Comparison of ENCODE assay signal across 1 cellular context in genomic region chr5:110751902-110752762, GRCh38.
TF ChIP-seq lines count a peak whose summit lies in the region.

No MANE protein-coding gene starts in this region.

TF ChIP-seq in GM12878, 131 proteins besides CTCF, POLR2A, EP300 and RAD21 (continued from another document and continues in another):
- TF ChIP-seq REST (IDR thresholded peaks at IDR 0.05; ENCODE audit: low read depth, low read length): no peak
- TF ChIP-seq MXI1 (IDR thresholded peaks at IDR 0.05; ENCODE audit: low read depth, low read length): peak; percentile 87; the same call in 1 of the 2 replicates
- no peak for TF ChIP-seq RB1 (IDR thresholded peaks at IDR 0.05; ENCODE audit: borderline replicate concordance)
- TF ChIP-seq SMAD5 (IDR thresholded peaks at IDR 0.05; ENCODE audit: low read depth): no peak; the same call in 1 of the 2 replicates
- peak; percentile 62 for TF ChIP-seq MLLT1 (IDR thresholded peaks at IDR 0.05)
- TF ChIP-seq ATF3 (IDR thresholded peaks at IDR 0.05; ENCODE audit: borderline replicate concordance, extremely low read depth, low read depth, low read length): no peak
- TF ChIP-seq E4F1 (IDR thresholded peaks at IDR 0.05; ENCODE audit: borderline replicate concordance, partially characterized antibody): no peak
- peak; percentile 84 for TF ChIP-seq PML (IDR thresholded peaks at IDR 0.05; ENCODE audit: low read length)
- TF ChIP-seq LARP7 (IDR thresholded peaks at IDR 0.05): no peak
- TF ChIP-seq CHD2 (IDR thresholded peaks at IDR 0.05; ENCODE audit: borderline replicate concordance, low read depth, low read length): peak; percentile 77; the same call in 1 of the 2 replicates
- TF ChIP-seq MYC (IDR thresholded peaks at IDR 0.05; ENCODE audit: insufficient read depth, insufficient read length, insufficient replicate concordance, low read length, severe bottlenecking): no peak
- TF ChIP-seq IRF5 (IDR thresholded peaks at IDR 0.05; ENCODE audit: borderline replicate concordance): no peak
- peak; percentile 81; the same call in 1 of the 2 replicates for TF ChIP-seq JUND (IDR thresholded peaks at IDR 0.05; ENCODE audit: low read depth, low read length)
- no peak for TF ChIP-seq YY1 (IDR thresholded peaks at IDR 0.05; ENCODE audit: low read depth, low read length)
- TF ChIP-seq SMARCA5 (IDR thresholded peaks at IDR 0.05): no peak
- no peak for TF ChIP-seq ZNF622 (IDR thresholded peaks at IDR 0.05)
- no peak for TF ChIP-seq NFYA (IDR thresholded peaks at IDR 0.05; ENCODE audit: borderline replicate concordance, low read depth, low read length)
- no peak for TF ChIP-seq ZBTB4 (CRISPR knock-in tag; IDR thresholded peaks at IDR 0.05)
- no peak for TF ChIP-seq WRNIP1 (IDR thresholded peaks at IDR 0.05; ENCODE audit: borderline replicate concordance, low read depth, low read length)
- TF ChIP-seq SUZ12 (IDR thresholded peaks at IDR 0.05; ENCODE audit: unreplicated experiment): no peak
- TF ChIP-seq E2F8 (IDR thresholded peaks at IDR 0.05; ENCODE audit: low read depth, partially characterized antibody): peak; percentile 33
- peak; percentile 88 for TF ChIP-seq ATF2 (IDR thresholded peaks at IDR 0.05; ENCODE audit: low read length)
- no peak for TF ChIP-seq ZNF592 (IDR thresholded peaks at IDR 0.05)
- TF ChIP-seq KLF5 (IDR thresholded peaks at IDR 0.05; ENCODE audit: partially characterized antibody): peak; percentile 49
- no peak for TF ChIP-seq MAX (IDR thresholded peaks at IDR 0.05; ENCODE audit: low read depth, low read length)
- TF ChIP-seq POU2F2 (IDR thresholded peaks at IDR 0.05; ENCODE audit: borderline replicate concordance, low read depth, low read length): peak; percentile 96
- TF ChIP-seq STAT3 (IDR thresholded peaks at IDR 0.05; ENCODE audit: low read depth, low read length): peak; percentile 62; the same call in 1 of the 2 replicates
- TF ChIP-seq TAF1 (IDR thresholded peaks at IDR 0.05; ENCODE audit: borderline replicate concordance, low read depth, low read length): no peak
- no peak for TF ChIP-seq SREBF2 (IDR thresholded peaks at IDR 0.05; ENCODE audit: low read length)
- no peak for TF ChIP-seq CBX3 (IDR thresholded peaks at IDR 0.05; ENCODE audit: borderline replicate concordance, low read depth)
- TF ChIP-seq ZNF24 (IDR thresholded peaks at IDR 0.05): peak; percentile 14; the same call in 1 of the 2 replicates
- no peak for TF ChIP-seq CHD1 (IDR thresholded peaks at IDR 0.05; ENCODE audit: low read depth, low read length)
- peak; percentile 94 for TF ChIP-seq BMI1 (IDR thresholded peaks at IDR 0.05; ENCODE audit: borderline replicate concordance)
